In the genomic region with DNA sequence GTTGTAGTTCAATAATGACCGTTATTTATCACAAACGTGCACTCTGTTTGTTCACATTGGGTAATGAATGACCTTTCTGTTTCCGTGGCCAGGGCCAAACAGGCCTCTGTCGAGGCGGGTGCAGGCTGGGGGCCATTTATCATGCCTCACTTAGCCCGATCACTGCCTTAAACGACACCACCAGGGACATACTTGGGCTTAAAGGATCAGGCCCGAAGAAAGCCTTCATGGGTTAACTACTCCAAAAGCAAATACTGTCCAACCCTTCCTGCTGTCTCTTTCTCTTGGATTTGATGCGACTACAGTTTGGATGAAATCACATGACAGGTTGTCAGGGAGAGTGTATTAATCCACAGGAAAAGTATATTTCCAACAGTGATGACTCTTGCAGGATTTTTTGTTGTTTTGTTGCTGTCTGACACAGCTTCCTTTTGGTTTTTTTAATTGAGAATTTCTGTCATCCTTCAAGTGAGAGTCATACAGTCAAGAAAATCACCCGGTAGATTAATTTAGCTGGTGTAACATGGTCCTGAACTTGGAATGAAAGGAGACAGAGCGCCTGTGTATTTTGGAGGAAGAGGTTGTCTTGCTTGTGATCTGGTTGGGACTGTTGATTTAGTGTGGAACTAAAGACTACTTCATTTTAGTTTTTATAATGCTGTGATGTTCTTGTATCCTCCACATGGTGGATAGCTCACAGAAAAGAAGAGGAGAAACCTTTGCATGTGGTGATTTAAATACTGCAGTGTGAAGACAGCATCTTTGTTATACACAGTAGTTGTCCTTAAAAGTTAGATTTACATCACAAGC, we compare ENCODE assay signal across 2 cellular contexts.
TF ChIP-seq lines count a peak whose summit lies in the region.

No MANE protein-coding gene starts in this region.

TF ChIP-seq in liver, 16 proteins besides CTCF, POLR2A, EP300 and RAD21:
- TF ChIP-seq NR2F2 (IDR thresholded peaks at IDR 0.05): peak; percentile 84
- no peak for TF ChIP-seq FOXA1 (IDR thresholded peaks at IDR 0.05)
- TF ChIP-seq, protein P1, sequence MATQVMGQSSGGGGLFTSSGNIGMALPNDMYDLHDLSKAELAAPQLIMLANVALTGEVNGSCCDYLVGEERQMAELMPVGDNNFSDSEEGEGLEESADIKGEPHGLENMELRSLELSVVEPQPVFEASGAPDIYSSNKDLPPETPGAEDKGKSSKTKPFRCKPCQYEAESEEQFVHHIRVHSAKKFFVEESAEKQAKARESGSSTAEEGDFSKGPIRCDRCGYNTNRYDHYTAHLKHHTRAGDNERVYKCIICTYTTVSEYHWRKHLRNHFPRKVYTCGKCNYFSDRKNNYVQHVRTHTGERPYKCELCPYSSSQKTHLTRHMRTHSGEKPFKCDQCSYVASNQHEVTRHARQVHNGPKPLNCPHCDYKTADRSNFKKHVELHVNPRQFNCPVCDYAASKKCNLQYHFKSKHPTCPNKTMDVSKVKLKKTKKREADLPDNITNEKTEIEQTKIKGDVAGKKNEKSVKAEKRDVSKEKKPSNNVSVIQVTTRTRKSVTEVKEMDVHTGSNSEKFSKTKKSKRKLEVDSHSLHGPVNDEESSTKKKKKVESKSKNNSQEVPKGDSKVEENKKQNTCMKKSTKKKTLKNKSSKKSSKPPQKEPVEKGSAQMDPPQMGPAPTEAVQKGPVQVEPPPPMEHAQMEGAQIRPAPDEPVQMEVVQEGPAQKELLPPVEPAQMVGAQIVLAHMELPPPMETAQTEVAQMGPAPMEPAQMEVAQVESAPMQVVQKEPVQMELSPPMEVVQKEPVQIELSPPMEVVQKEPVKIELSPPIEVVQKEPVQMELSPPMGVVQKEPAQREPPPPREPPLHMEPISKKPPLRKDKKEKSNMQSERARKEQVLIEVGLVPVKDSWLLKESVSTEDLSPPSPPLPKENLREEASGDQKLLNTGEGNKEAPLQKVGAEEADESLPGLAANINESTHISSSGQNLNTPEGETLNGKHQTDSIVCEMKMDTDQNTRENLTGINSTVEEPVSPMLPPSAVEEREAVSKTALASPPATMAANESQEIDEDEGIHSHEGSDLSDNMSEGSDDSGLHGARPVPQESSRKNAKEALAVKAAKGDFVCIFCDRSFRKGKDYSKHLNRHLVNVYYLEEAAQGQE (IDR thresholded peaks at IDR 0.05): no peak
- TF ChIP-seq RXRA (IDR thresholded peaks at IDR 0.05): peak; percentile 45 to 47
- TF ChIP-seq, protein P2, sequence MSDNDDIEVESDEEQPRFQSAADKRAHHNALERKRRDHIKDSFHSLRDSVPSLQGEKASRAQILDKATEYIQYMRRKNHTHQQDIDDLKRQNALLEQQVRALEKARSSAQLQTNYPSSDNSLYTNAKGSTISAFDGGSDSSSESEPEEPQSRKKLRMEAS (IDR thresholded peaks at IDR 0.05): no peak
- TF ChIP-seq, protein P3, sequence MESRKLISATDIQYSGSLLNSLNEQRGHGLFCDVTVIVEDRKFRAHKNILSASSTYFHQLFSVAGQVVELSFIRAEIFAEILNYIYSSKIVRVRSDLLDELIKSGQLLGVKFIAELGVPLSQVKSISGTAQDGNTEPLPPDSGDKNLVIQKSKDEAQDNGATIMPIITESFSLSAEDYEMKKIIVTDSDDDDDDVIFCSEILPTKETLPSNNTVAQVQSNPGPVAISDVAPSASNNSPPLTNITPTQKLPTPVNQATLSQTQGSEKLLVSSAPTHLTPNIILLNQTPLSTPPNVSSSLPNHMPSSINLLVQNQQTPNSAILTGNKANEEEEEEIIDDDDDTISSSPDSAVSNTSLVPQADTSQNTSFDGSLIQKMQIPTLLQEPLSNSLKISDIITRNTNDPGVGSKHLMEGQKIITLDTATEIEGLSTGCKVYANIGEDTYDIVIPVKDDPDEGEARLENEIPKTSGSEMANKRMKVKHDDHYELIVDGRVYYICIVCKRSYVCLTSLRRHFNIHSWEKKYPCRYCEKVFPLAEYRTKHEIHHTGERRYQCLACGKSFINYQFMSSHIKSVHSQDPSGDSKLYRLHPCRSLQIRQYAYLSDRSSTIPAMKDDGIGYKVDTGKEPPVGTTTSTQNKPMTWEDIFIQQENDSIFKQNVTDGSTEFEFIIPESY (IDR thresholded peaks at IDR 0.05): no peak
- no peak for TF ChIP-seq FOXA2 (IDR thresholded peaks at IDR 0.05)
- peak; percentile 29 for TF ChIP-seq SP1 (IDR thresholded peaks at IDR 0.05)
- TF ChIP-seq, protein P4, sequence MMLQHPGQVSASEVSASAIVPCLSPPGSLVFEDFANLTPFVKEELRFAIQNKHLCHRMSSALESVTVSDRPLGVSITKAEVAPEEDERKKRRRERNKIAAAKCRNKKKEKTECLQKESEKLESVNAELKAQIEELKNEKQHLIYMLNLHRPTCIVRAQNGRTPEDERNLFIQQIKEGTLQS (IDR thresholded peaks at IDR 0.05): no peak
- TF ChIP-seq EGR1 (IDR thresholded peaks at IDR 0.05; ENCODE audit: low read depth in 2 of 2): no peak
- no peak for TF ChIP-seq JUND (IDR thresholded peaks at IDR 0.05)
- no peak for TF ChIP-seq GABPA (IDR thresholded peaks at IDR 0.05 in 1 of 2, conservative IDR thresholded peaks at IDR 0.05 in 1 of 2)
- TF ChIP-seq YY1 (IDR thresholded peaks at IDR 0.05): peak; percentile 57
- TF ChIP-seq HNF4A (conservative IDR thresholded peaks at IDR 0.05): peak; percentile 24 to 37
- no peak for TF ChIP-seq TAF1 (conservative IDR thresholded peaks at IDR 0.05)
- no peak for TF ChIP-seq HNF4G (IDR thresholded peaks at IDR 0.05)

TF ChIP-seq in HepG2, 621 proteins besides CTCF, POLR2A, EP300 and RAD21:
- TF ChIP-seq MAFG (CRISPR knock-in tag; IDR thresholded peaks at IDR 0.05): no peak
- TF ChIP-seq ZNF775 (CRISPR knock-in tag; IDR thresholded peaks at IDR 0.05; ENCODE audit: borderline replicate concordance): no peak
- TF ChIP-seq, protein P5, sequence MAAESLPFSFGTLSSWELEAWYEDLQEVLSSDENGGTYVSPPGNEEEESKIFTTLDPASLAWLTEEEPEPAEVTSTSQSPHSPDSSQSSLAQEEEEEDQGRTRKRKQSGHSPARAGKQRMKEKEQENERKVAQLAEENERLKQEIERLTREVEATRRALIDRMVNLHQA (CRISPR knock-in tag; IDR thresholded peaks at IDR 0.05): no peak
- TF ChIP-seq ZNF547 (CRISPR knock-in tag; IDR thresholded peaks at IDR 0.05): no peak
- no peak for TF ChIP-seq KLF11 (CRISPR knock-in tag; IDR thresholded peaks at IDR 0.05)
- no peak for TF ChIP-seq NCOA2 (CRISPR knock-in tag; IDR thresholded peaks at IDR 0.05)
- no peak for TF ChIP-seq ZNF143 (CRISPR knock-in tag; IDR thresholded peaks at IDR 0.05)
- TF ChIP-seq, protein P6, sequence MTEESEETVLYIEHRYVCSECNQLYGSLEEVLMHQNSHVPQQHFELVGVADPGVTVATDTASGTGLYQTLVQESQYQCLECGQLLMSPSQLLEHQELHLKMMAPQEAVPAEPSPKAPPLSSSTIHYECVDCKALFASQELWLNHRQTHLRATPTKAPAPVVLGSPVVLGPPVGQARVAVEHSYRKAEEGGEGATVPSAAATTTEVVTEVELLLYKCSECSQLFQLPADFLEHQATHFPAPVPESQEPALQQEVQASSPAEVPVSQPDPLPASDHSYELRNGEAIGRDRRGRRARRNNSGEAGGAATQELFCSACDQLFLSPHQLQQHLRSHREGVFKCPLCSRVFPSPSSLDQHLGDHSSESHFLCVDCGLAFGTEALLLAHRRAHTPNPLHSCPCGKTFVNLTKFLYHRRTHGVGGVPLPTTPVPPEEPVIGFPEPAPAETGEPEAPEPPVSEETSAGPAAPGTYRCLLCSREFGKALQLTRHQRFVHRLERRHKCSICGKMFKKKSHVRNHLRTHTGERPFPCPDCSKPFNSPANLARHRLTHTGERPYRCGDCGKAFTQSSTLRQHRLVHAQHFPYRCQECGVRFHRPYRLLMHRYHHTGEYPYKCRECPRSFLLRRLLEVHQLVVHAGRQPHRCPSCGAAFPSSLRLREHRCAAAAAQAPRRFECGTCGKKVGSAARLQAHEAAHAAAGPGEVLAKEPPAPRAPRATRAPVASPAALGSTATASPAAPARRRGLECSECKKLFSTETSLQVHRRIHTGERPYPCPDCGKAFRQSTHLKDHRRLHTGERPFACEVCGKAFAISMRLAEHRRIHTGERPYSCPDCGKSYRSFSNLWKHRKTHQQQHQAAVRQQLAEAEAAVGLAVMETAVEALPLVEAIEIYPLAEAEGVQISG (CRISPR knock-in tag; IDR thresholded peaks at IDR 0.05): no peak
